ENCODE assay signal across 6 cellular contexts in the genomic region with DNA sequence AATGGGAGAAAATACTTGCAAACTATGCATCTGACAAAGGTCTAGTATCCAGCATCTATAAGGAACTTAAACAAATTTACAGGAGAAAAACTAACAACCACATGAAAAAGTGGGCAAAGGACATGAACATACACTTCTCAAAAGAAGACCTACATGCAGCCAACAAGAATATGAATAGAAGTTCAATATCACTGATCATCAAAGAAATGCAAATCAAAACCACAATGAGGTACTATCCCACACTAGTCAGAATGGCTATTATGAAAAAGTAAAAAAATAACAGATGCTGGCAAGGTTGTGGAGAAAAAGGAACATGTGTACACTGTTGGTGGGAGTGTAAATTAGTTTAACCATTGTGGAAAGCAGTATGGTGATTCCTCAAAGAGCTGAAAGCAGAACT.
A peak's percentile ranks its signal among the peaks of the same experiment; 100 is the strongest.
DNase-seq lines count a peak whose midpoint lies in the region; ATAC-seq lines count a peak whose summit lies in the region.
"Not testable (repeated sequence)": the region's sequence is repeated elsewhere in the genome, so short reads cannot be mapped to it uniquely, and the experiment has no call there.

No MANE protein-coding gene starts in this region.

- DNase-seq in memory B cell (ENCODE audit: low spot score in 2 of 2); stimulated activated naive B cell treated with anti-CD40 and anti-IgM and Interleukin-4, amounts not matched to agents 10 μg/mL and 1 μg/mL and 100 μg/mL, for 72 hours: not testable (repeated sequence)

- peak; percentile 60 for ATAC-seq in GM18508 (IDR thresholded peaks at IDR 0.05; ENCODE audit: insufficient read depth, unreplicated experiment)
- ATAC-seq in GM19351 (IDR thresholded peaks at IDR 0.05; ENCODE audit: unreplicated experiment), result peak; percentile 79
- ATAC-seq in HG02884 (IDR thresholded peaks at IDR 0.05; ENCODE audit: unreplicated experiment), result peak; percentile 58
- peak; percentile 53 for ATAC-seq in HG03469 (IDR thresholded peaks at IDR 0.05; ENCODE audit: unreplicated experiment)
- ATAC-seq in memory B cell (ENCODE audit: low read depth), result peak; percentile 77
- peak; percentile 74 to 78 for ATAC-seq in stimulated activated naive B cell treated with anti-CD40 and anti-IgM and Interleukin-4, amounts not matched to agents 10 μg/mL and 1 μg/mL and 100 μg/mL, for 72 hours (replicated peaks)

- H3K4me3 Mint-ChIP-seq in memory B cell; stimulated activated naive B cell treated with anti-CD40 and anti-IgM and Interleukin-4, amounts not matched to agents 10 μg/mL and 1 μg/mL and 100 μg/mL, for 72 hours: not testable (repeated sequence)

- H3K36me3 Mint-ChIP-seq in memory B cell; stimulated activated naive B cell treated with anti-CD40 and anti-IgM and Interleukin-4, amounts not matched to agents 10 μg/mL and 1 μg/mL and 100 μg/mL, for 72 hours: not testable (repeated sequence)

- not testable (repeated sequence) for H3K27me3 Mint-ChIP-seq in memory B cell; stimulated activated naive B cell treated with anti-CD40 and anti-IgM and Interleukin-4, amounts not matched to agents 10 μg/mL and 1 μg/mL and 100 μg/mL, for 72 hours

- H3K4me1 Mint-ChIP-seq in memory B cell, result peaks cover 34% of the 10 kb centered on the region
- H3K4me1 Mint-ChIP-seq in stimulated activated naive B cell treated with anti-CD40 and anti-IgM and Interleukin-4, amounts not matched to agents 10 μg/mL and 1 μg/mL and 100 μg/mL, for 72 hours, result peaks cover 22 to 41% of the 10 kb centered on the region in 2 donors

- not testable (repeated sequence) for H3K9me3 Mint-ChIP-seq in memory B cell; stimulated activated naive B cell treated with anti-CD40 and anti-IgM and Interleukin-4, amounts not matched to agents 10 μg/mL and 1 μg/mL and 100 μg/mL, for 72 hours

- peak overlapping the region; percentile 9 for H3K27ac Mint-ChIP-seq in memory B cell
- H3K27ac Mint-ChIP-seq in stimulated activated naive B cell treated with anti-CD40 and anti-IgM and Interleukin-4, amounts not matched to agents 10 μg/mL and 1 μg/mL and 100 μg/mL, for 72 hours, result not testable (repeated sequence)
